In the genomic region with DNA sequence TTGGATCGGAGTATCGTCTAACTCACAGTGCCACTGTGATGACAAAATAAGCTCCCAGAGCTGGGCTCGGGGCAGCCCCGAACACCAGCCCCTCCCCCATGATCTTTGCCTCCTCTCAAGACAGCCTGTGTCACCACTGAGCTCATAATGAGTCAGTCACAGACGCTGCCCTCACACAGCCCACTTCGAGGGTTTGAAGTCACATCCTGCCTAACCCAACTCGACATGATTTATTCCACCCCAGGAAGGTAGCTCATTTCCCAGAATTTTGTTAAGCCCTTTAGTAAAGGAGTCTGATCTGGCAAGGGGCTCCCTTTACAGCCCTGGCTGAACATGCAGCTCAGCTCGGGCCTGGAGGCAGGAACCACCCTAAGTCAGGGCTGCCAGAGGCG, we compare ENCODE assay signal across 8 cellular contexts. TPM values are rescaled to one million over a fixed set of nuclear protein-coding genes. Genes with fewer than 3 reads are reported as not detected.
DNase-seq lines count a peak whose midpoint lies in the region; ATAC-seq and TF ChIP-seq lines count a peak whose summit lies in the region.

No MANE protein-coding gene starts in this region.

- intact Hi-C loops in OCI-LY7 (cut with micrococcal nuclease; ENCODE audit: unreplicated experiment): no loop called here

- H3K4me3 Mint-ChIP-seq in HFFc6 (peak overlapping the region; percentile 71), memory B cell (peak overlapping the region; percentile 75)

- TF ChIP-seq CTCF in HFFc6 (IDR thresholded peaks at IDR 0.05): no peak
- TF ChIP-seq CTCF in WERI-Rb-1 (IDR thresholded peaks at IDR 0.05; ENCODE audit: low read depth, low read length): no peak
- no peak for TF ChIP-seq CTCF in brain microvascular endothelial cell (IDR thresholded peaks at IDR 0.05; ENCODE audit: low read depth, low read length, missing control alignments)
- TF ChIP-seq CTCF in OCI-LY7 (conservative IDR thresholded peaks at IDR 0.05; ENCODE audit: low read length): no peak

- in situ Hi-C loops in brain microvascular endothelial cell (cut with HindIII; ENCODE audit: low pct_ligation_motif_present, low sequenced_read_pairs): no loop called here

- peak; percentile 93 for ATAC-seq in memory B cell (ENCODE audit: low read depth)

- H3K27me3 ChIP-seq in WERI-Rb-1 (ENCODE audit: insufficient read depth, low read depth, severe bottlenecking) (no peaks in the 10 kb centered on the region), brain microvascular endothelial cell (replicated peaks) (no peaks in the 10 kb centered on the region)

- no peaks in the 10 kb centered on the region for H3K9me2 ChIP-seq in OCI-LY7 (ENCODE audit: insufficient read depth, low read length)

- no peak overlapping the region for H2AFZ ChIP-seq in OCI-LY7 (ENCODE audit: low read length)

- peak; percentile 88 for DNase-seq in AG08395 (ENCODE audit: low spot score)
- DNase-seq in HFFc6: peak; percentile 95
- DNase-seq in WERI-Rb-1: peak; percentile 65
- DNase-seq in brain microvascular endothelial cell: peak; percentile 92
- DNase-seq in memory B cell (ENCODE audit: low spot score in 2 of 2): peak; percentile 57 to 68
- DNase-seq in stimulated activated CD8-positive, alpha-beta memory T cell treated with anti-CD3 and anti-CD28 coated beads, Interleukin-2, amount 100 ng/mL, for 48 hours (ENCODE audit: low read depth in 2 of 2): peak; percentile 82 to 84
- no peak for DNase-seq in OCI-M2 (lab: John Stamatoyannopoulos, UW; ENCODE audit: unreplicated experiment)
- DNase-seq in OCI-LY7 (ENCODE audit: low spot score): no peak

- CTCF ChIA-PET in OCI-LY7 (lab: Charles Lee; ENCODE audit: unreplicated experiment): interaction anchor here (0.9 kb wide), 1 partner anchor 90 kb away, joined by 3 read pairs; no protein-coding TSS in a partner anchor

- peaks cover 46% of the 10 kb centered on the region for H3K4me1 ChIP-seq in OCI-LY7 (ENCODE audit: insufficient read depth, low read length, poor library complexity, severe bottlenecking)

- peaks cover 94% of the 10 kb centered on the region for H3K79me2 ChIP-seq in OCI-LY7 (ENCODE audit: insufficient read depth, low read depth, low read length)

- H3K4me1 Mint-ChIP-seq in HFFc6 (ENCODE audit: low read depth): peaks cover 100% of the 10 kb centered on the region
- H3K4me1 Mint-ChIP-seq in memory B cell: peaks cover 76% of the 10 kb centered on the region

- H3K4me3 ChIP-seq in WERI-Rb-1 (ENCODE audit: low read depth, low read length) (no peak overlapping the region), brain microvascular endothelial cell (ENCODE audit: low read depth, low read length) (no peak overlapping the region), OCI-LY7 (ENCODE audit: low read depth, low read length, poor library complexity, severe bottlenecking) (no peak overlapping the region)

- H3K36me3 Mint-ChIP-seq in HFFc6 (ENCODE audit: low read depth) (peaks cover 36% of the 10 kb centered on the region), memory B cell (peaks cover 12% of the 10 kb centered on the region)

- no peaks in the 10 kb centered on the region for H3K9me3 Mint-ChIP-seq in HFFc6
- H3K9me3 Mint-ChIP-seq in memory B cell: no peaks in the 10 kb centered on the region

- H3K36me3 ChIP-seq in WERI-Rb-1 (peaks cover 4% of the 10 kb centered on the region), brain microvascular endothelial cell (replicated peaks) (peaks cover 57% of the 10 kb centered on the region), OCI-LY7 (ENCODE audit: insufficient read depth, low read length) (peaks cover 27% of the 10 kb centered on the region; the same call in 1 of the 2 replicates)

- peaks cover 16% of the 10 kb centered on the region for H3K27me3 Mint-ChIP-seq in HFFc6 (ENCODE audit: insufficient read depth)
- no peaks in the 10 kb centered on the region for H3K27me3 Mint-ChIP-seq in memory B cell

- H3K4me2 ChIP-seq in OCI-LY7 (ENCODE audit: low read length): no peak overlapping the region

- H4K20me1 ChIP-seq in OCI-LY7 (ENCODE audit: insufficient read depth, low read length): peaks cover 16% of the 10 kb centered on the region

- POLR2A ChIA-PET in OCI-LY7 (lab: Charles Lee): interaction anchor here (0.8 to 0.9 kb wide), 2 partner anchors 9 to 20 kb away, joined by 4 to 5 read pairs; no protein-coding TSS in a partner anchor

- H3K27ac Mint-ChIP-seq in HFFc6: peak overlapping the region; percentile 90
- H3K27ac Mint-ChIP-seq in memory B cell: peak overlapping the region; percentile 94

- BruUV-seq in OCI-LY7 (replicated peaks; lab: Mats Ljungman, UMichigan): no TSS peak

- H3K27ac ChIP-seq in WERI-Rb-1: 0 out of 2 replicates have a peak overlapping the region, but pooled peaks have one; percentile 34
- H3K27ac ChIP-seq in brain microvascular endothelial cell: peak overlapping the region; percentile 89
- no peak overlapping the region for H3K27ac ChIP-seq in OCI-LY7 (ENCODE audit: low read depth, low read length, poor library complexity, severe bottlenecking)

- H3K9me3 ChIP-seq in WERI-Rb-1 (ENCODE audit: severe bottlenecking) (no peaks in the 10 kb centered on the region), OCI-LY7 (ENCODE audit: low read length) (no peaks in the 10 kb centered on the region)

RNA-seq across cellular contexts. Expression of a gene that starts 22.8 kb away (rescaled TPM):
- 1,000 to 10,000 TPM in 2 of 6 experiments, 100 to 1,000 TPM in 4; 881 to 1,084 (median 937) TPM for total RNA-seq in HFFc6 (2021; fragmentation: NEBNext Ultra II Directional; extraction: Animal tissue kit (Norgen Biotek cat#: 25700))
- total RNA-seq in OCI-LY7 (2014; rRNA removed; shearing (Covaris generic)): 112 and 133 TPM in 2 replicates
- total RNA-seq in OCI-LY7 (2022): 213 and 223 TPM in 2 replicates

Comparison
In these comparisons a context has a peak if more than half of its experiments do, and no peak if none do; other contexts are left out.
1. DNase-seq: peak in AG08395 (single experiment), HFFc6 (single experiment), WERI-Rb-1 (single experiment), brain microvascular endothelial cell (single experiment), memory B cell (2 of 2) and stimulated activated CD8-positive, alpha-beta memory T cell treated with anti-CD3 and anti-CD28 coated beads, Interleukin-2, amount 100 ng/mL, for 48 hours (2 of 2); none in OCI-M2 (single experiment) and OCI-LY7 (single experiment).